Comparison of ENCODE assay signal across 2 cellular contexts in genomic region chr16:70681382-70682238, GRCh38.
TF ChIP-seq lines count a peak whose summit lies in the region.

No MANE protein-coding gene starts in this region.

TF ChIP-seq in HEK293, 187 proteins besides CTCF, POLR2A, EP300 and RAD21:
- TF ChIP-seq ZXDB (tag by site-specific recombination; IDR thresholded peaks at IDR 0.05) (0 out of 2 replicates have a peak, but pooled peaks have one; percentile 64), ZNF2 (tag by site-specific recombination; IDR thresholded peaks at IDR 0.05) (no peak), ZBTB10 (tag by site-specific recombination; IDR thresholded peaks at IDR 0.05) (no peak)
TF ChIP-seq in HEK293: peak in this region for 1.

TF ChIP-seq in HepG2, 621 proteins besides CTCF, POLR2A, EP300 and RAD21 (continues in another document):
- TF ChIP-seq USF2 (IDR thresholded peaks at IDR 0.05; ENCODE audit: low read depth, low read length) (no peak), USF2 (CRISPR knock-in tag; IDR thresholded peaks at IDR 0.05; ENCODE audit: borderline replicate concordance) (no peak), YEATS2 (CRISPR knock-in tag; IDR thresholded peaks at IDR 0.05; ENCODE audit: borderline replicate concordance) (0 out of 2 replicates have a peak, but pooled peaks have one; percentile 13), ZBTB37 (CRISPR knock-in tag; IDR thresholded peaks at IDR 0.05) (peak; percentile 64; the same call in 1 of the 2 replicates), ZEB1 (IDR thresholded peaks at IDR 0.05; ENCODE audit: insufficient replicate concordance, low read depth) (no peak), ZFX (CRISPR knock-in tag; IDR thresholded peaks at IDR 0.05; ENCODE audit: low read depth) (peak; percentile 96), ZNF629 (CRISPR knock-in tag; conservative IDR thresholded peaks at IDR 0.05) (peak; percentile 82), TRIM22 (IDR thresholded peaks at IDR 0.05) (no peak), DR1 (CRISPR knock-in tag; IDR thresholded peaks at IDR 0.05) (peak; percentile 79), CAMTA2 (CRISPR knock-in tag; IDR thresholded peaks at IDR 0.05; ENCODE audit: borderline replicate concordance) (no peak), TMF1 (CRISPR knock-in tag; IDR thresholded peaks at IDR 0.05; ENCODE audit: low read depth) (peak; percentile 52; the same call in 1 of the 2 replicates), SKIL (CRISPR knock-in tag; IDR thresholded peaks at IDR 0.05; ENCODE audit: borderline replicate concordance) (peak; percentile 79), HNF4A (CRISPR knock-in tag; IDR thresholded peaks at IDR 0.05) (peak; percentile 79), FUBP1 (CRISPR knock-in tag; IDR thresholded peaks at IDR 0.05; ENCODE audit: borderline replicate concordance) (no peak), FLYWCH1 (CRISPR knock-in tag; IDR thresholded peaks at IDR 0.05) (no peak), ZFP90 (CRISPR knock-in tag; IDR thresholded peaks at IDR 0.05; ENCODE audit: borderline replicate concordance) (peak; percentile 92), PHB2 (IDR thresholded peaks at IDR 0.05; ENCODE audit: partially characterized antibody) (no peak), PLRG1 (conservative IDR thresholded peaks at IDR 0.05) (no peak), RBFOX2 (IDR thresholded peaks at IDR 0.05; ENCODE audit: low read depth, low read length) (peak; percentile 93), U2AF1 (optimal IDR thresholded peaks at IDR 0.05; ENCODE audit: low read depth, low read length) (peak; percentile 36), ZNF44 (CRISPR knock-in tag; IDR thresholded peaks at IDR 0.05) (no peak), IRX3 (CRISPR knock-in tag; IDR thresholded peaks at IDR 0.05; ENCODE audit: borderline replicate concordance, low read depth) (peak; percentile 74; the same call in 1 of the 2 replicates), FOSL1 (CRISPR knock-in tag; IDR thresholded peaks at IDR 0.05; ENCODE audit: borderline replicate concordance) (no peak), UBTF (CRISPR knock-in tag; IDR thresholded peaks at IDR 0.05) (peak; percentile 98), PHF8 (CRISPR knock-in tag; IDR thresholded peaks at IDR 0.05) (peak; percentile 59), TARDBP (CRISPR knock-in tag; IDR thresholded peaks at IDR 0.05) (peak; percentile 35), ZFP36L1 (CRISPR knock-in tag; IDR thresholded peaks at IDR 0.05) (0 out of 2 replicates have a peak, but pooled peaks have one; percentile 17), ZNF326 (CRISPR knock-in tag; IDR thresholded peaks at IDR 0.05; ENCODE audit: borderline replicate concordance) (no peak; the same call in 1 of the 2 replicates), CCDC6 (CRISPR knock-in tag; IDR thresholded peaks at IDR 0.05) (peak; percentile 82; the same call in 1 of the 2 replicates), NR1H2 (CRISPR knock-in tag; IDR thresholded peaks at IDR 0.05; ENCODE audit: borderline replicate concordance, low read depth) (no peak), ZNF770 (CRISPR knock-in tag; IDR thresholded peaks at IDR 0.05) (peak; percentile 85), FOSL2 (CRISPR knock-in tag; IDR thresholded peaks at IDR 0.05) (peak; percentile 60), NCOA5 (CRISPR knock-in tag; IDR thresholded peaks at IDR 0.05) (no peak), ETV6 (CRISPR knock-in tag; conservative IDR thresholded peaks at IDR 0.05) (0 out of 2 replicates have a peak, but pooled peaks have one; percentile 17), SETDB1 (CRISPR knock-in tag; IDR thresholded peaks at IDR 0.05; ENCODE audit: borderline replicate concordance) (no peak), ZNF513 (CRISPR knock-in tag; conservative IDR thresholded peaks at IDR 0.05) (no peak), CREB3 (CRISPR knock-in tag; IDR thresholded peaks at IDR 0.05) (peak; percentile 53; the same call in 1 of the 2 replicates), ARID2 (CRISPR knock-in tag; IDR thresholded peaks at IDR 0.05; ENCODE audit: borderline replicate concordance) (no peak), MEIS1 (CRISPR knock-in tag; IDR thresholded peaks at IDR 0.05; ENCODE audit: borderline replicate concordance) (no peak; the same call in none of the 2 replicates), ZNF441 (CRISPR knock-in tag; IDR thresholded peaks at IDR 0.05; ENCODE audit: borderline replicate concordance) (no peak), ZNF180 (CRISPR knock-in tag; IDR thresholded peaks at IDR 0.05; ENCODE audit: borderline replicate concordance, low read depth) (no peak), ZNF567 (CRISPR knock-in tag; IDR thresholded peaks at IDR 0.05; ENCODE audit: borderline replicate concordance) (peak; percentile 6; the same call in 1 of the 2 replicates), ZNF484 (CRISPR knock-in tag; IDR thresholded peaks at IDR 0.05; ENCODE audit: borderline replicate concordance, low read depth) (no peak), FOXA1 (IDR thresholded peaks at IDR 0.05) (no peak), FOXA1 (CRISPR knock-in tag; IDR thresholded peaks at IDR 0.05) (peak; percentile 94), SIX4 (CRISPR knock-in tag; IDR thresholded peaks at IDR 0.05) (no peak), ONECUT2 (CRISPR knock-in tag; IDR thresholded peaks at IDR 0.05) (0 out of 2 replicates have a peak, but pooled peaks have one; percentile 41), HNRNPUL1 (IDR thresholded peaks at IDR 0.05; ENCODE audit: low read depth, low read length) (no peak), LBX2 (CRISPR knock-in tag; IDR thresholded peaks at IDR 0.05; ENCODE audit: borderline replicate concordance) (no peak), ASH2L (IDR thresholded peaks at IDR 0.05; ENCODE audit: insufficient read length, low read depth, low read length) (no peak), NFIB (CRISPR knock-in tag; IDR thresholded peaks at IDR 0.05; ENCODE audit: borderline replicate concordance) (no peak)
